Comparison of ENCODE assay signal across 24 cellular contexts in the genomic region with DNA sequence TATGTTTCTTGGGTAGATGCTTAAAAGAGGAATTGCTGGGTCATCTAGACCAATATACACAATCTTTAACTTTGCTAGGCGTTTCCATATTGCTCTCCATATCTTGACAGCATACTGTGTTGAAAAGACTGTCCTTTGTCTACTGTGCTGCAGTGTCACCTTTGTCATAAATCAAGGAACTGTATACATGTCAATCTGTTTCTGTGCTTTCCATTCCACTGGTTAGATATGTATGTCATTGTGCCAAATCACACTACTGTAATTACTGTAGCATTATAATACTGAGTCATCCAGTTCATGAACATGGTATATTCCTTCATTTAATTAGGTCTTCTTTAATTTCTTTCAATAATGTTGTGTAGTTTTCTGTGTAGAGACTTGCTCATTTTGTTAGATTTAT.
DNase-seq lines count a peak whose midpoint lies in the region; ATAC-seq lines count a peak whose summit lies in the region.
"Had no signal": no experiment of that assay in that cellular context is flagged by ENCODE, and none has a peak within 500 bp of the region (broad histone marks: within the 10 kb centered on the region; RNA-seq: fewer than 3 reads in every experiment).

No MANE protein-coding gene starts in this region.

- intact Hi-C loops in left colon (cut with DNase I, micrococcal nuclease) = no loop called here
- intact Hi-C loops in activated CD4-positive, alpha-beta memory T cell treated with anti-CD3 and anti-CD28 coated beads for 36 hours (cut with micrococcal nuclease) = no loop called here
- intact Hi-C loops in Right ventricle myocardium inferior (cut with DNase I) = no loop called here

- peaks cover 5% of the 10 kb centered on the region for H3K4me1 Mint-ChIP-seq in activated T-helper 17 cell treated with anti-CD3 and anti-CD28 coated beads, Interleukin-2, amount 50 U/mL, for 72 hours
- H3K4me1 Mint-ChIP-seq in stimulated activated naive CD8-positive, alpha-beta T cell treated with anti-CD3 and anti-CD28 coated beads, Interleukin-15, amount 100 ng/mL, for 72 hours = peaks cover 5% of the 10 kb centered on the region
- H3K4me1 Mint-ChIP-seq in activated CD4-positive, alpha-beta memory T cell treated with anti-CD3 and anti-CD28 coated beads for 36 hours (ENCODE audit: low read depth) = peaks cover 3% of the 10 kb centered on the region

- POLR2A ChIA-PET in activated CD4-positive, alpha-beta memory T cell treated with anti-CD3 and anti-CD28 coated beads for 36 hours (lab: Charles Lee) = no interaction called here

- ATAC-seq in activated naive CD4-positive, alpha-beta T cell treated with anti-CD3 and anti-CD28 coated beads, Interleukin-2, amount 50 U/mL, for 72 hours = peak; percentile 63 to 82
- peak; percentile 81 for ATAC-seq in activated T-helper 17 cell treated with anti-CD3 and anti-CD28 coated beads, Interleukin-2, amount 50 U/mL, for 72 hours (replicated peaks)
- ATAC-seq in left colon = peak; percentile 79
- ATAC-seq in stimulated activated naive CD8-positive, alpha-beta T cell treated with anti-CD3 and anti-CD28 coated beads, Interleukin-15, amount 100 ng/mL, for 72 hours = peak; percentile 82
- no peak for ATAC-seq in Right ventricle myocardium inferior
- ATAC-seq: HCT116, HepG2 had no signal

- no peak overlapping the region for H3K27ac Mint-ChIP-seq in activated naive CD4-positive, alpha-beta T cell treated with anti-CD3 and anti-CD28 coated beads, Interleukin-2, amount 50 U/mL, for 72 hours
- H3K27ac Mint-ChIP-seq in activated T-helper 17 cell treated with anti-CD3 and anti-CD28 coated beads, Interleukin-2, amount 50 U/mL, for 72 hours = no peak overlapping the region
- H3K27ac Mint-ChIP-seq in stimulated activated naive CD8-positive, alpha-beta T cell treated with anti-CD3 and anti-CD28 coated beads, Interleukin-15, amount 100 ng/mL, for 72 hours = no peak overlapping the region
- no peak overlapping the region for H3K27ac Mint-ChIP-seq in activated CD4-positive, alpha-beta memory T cell treated with anti-CD3 and anti-CD28 coated beads for 36 hours
- H3K27ac Mint-ChIP-seq: CD4-positive, alpha-beta memory T cell had no signal

- H3K4me3 Mint-ChIP-seq in activated T-helper 17 cell treated with anti-CD3 and anti-CD28 coated beads, Interleukin-2, amount 50 U/mL, for 72 hours = no peak overlapping the region
- no peak overlapping the region for H3K4me3 Mint-ChIP-seq in stimulated activated naive CD8-positive, alpha-beta T cell treated with anti-CD3 and anti-CD28 coated beads, Interleukin-15, amount 100 ng/mL, for 72 hours
- H3K4me3 Mint-ChIP-seq in activated CD4-positive, alpha-beta memory T cell treated with anti-CD3 and anti-CD28 coated beads for 36 hours = no peak overlapping the region
- H3K4me3 Mint-ChIP-seq: CD4-positive, alpha-beta memory T cell had no signal

- DNase-seq in activated naive CD4-positive, alpha-beta T cell treated with anti-CD3 and anti-CD28 coated beads, Interleukin-2, amount 50 U/mL, for 72 hours (ENCODE audit: low spot score in 2 of 2) = no peak
- no peak for DNase-seq in activated naive CD4-positive, alpha-beta T cell treated with anti-CD3 and anti-CD28 coated beads, Interleukin-2, amount 50 U/mL, for 16 hours
- DNase-seq in left colon (no peak), Right ventricle myocardium inferior (ENCODE audit: missing footprints) (no peak)
- no peak for DNase-seq in stimulated activated naive CD8-positive, alpha-beta T cell treated with anti-CD3 and anti-CD28 coated beads, Interleukin-15, amount 100 ng/mL, for 72 hours
- DNase-seq in activated CD4-positive, alpha-beta memory T cell treated with anti-CD3 and anti-CD28 coated beads for 36 hours = no peak
- DNase-seq: C1 segment of cervical spinal cord; CD4-positive, alpha-beta memory T cell; COR-L47; DMS 273 treated with DMSO at 0.1 percent for 48 hours; DMS79 treated with DMSO at 0.1 percent for 48 hours; GF-D8; Kasumi-1; NCI-H1105 treated with DMSO at 0.1 percent for 48 hours; NCI-H146; NCI-H1930; NCI-H2107; NCI-H524; NCI-H774; PC-9; Right ventricle myocardium superior had no signal

- no peaks in the 10 kb centered on the region for H3K9me3 Mint-ChIP-seq in activated naive CD4-positive, alpha-beta T cell treated with anti-CD3 and anti-CD28 coated beads, Interleukin-2, amount 50 U/mL, for 72 hours
- no peaks in the 10 kb centered on the region for H3K9me3 Mint-ChIP-seq in activated T-helper 17 cell treated with anti-CD3 and anti-CD28 coated beads, Interleukin-2, amount 50 U/mL, for 72 hours
- H3K9me3 Mint-ChIP-seq in stimulated activated naive CD8-positive, alpha-beta T cell treated with anti-CD3 and anti-CD28 coated beads, Interleukin-15, amount 100 ng/mL, for 72 hours = no peaks in the 10 kb centered on the region
- no peaks in the 10 kb centered on the region for H3K9me3 Mint-ChIP-seq in activated CD4-positive, alpha-beta memory T cell treated with anti-CD3 and anti-CD28 coated beads for 36 hours

- CTCF ChIA-PET in activated CD4-positive, alpha-beta memory T cell treated with anti-CD3 and anti-CD28 coated beads for 36 hours (lab: Charles Lee) = no interaction called here

- H3K27me3 Mint-ChIP-seq in activated T-helper 17 cell treated with anti-CD3 and anti-CD28 coated beads, Interleukin-2, amount 50 U/mL, for 72 hours = no peaks in the 10 kb centered on the region
- H3K27me3 Mint-ChIP-seq in stimulated activated naive CD8-positive, alpha-beta T cell treated with anti-CD3 and anti-CD28 coated beads, Interleukin-15, amount 100 ng/mL, for 72 hours = no peaks in the 10 kb centered on the region
- no peaks in the 10 kb centered on the region for H3K27me3 Mint-ChIP-seq in activated CD4-positive, alpha-beta memory T cell treated with anti-CD3 and anti-CD28 coated beads for 36 hours
- H3K27me3 Mint-ChIP-seq: CD4-positive, alpha-beta memory T cell had no signal

- H3K36me3 Mint-ChIP-seq in activated naive CD4-positive, alpha-beta T cell treated with anti-CD3 and anti-CD28 coated beads, Interleukin-2, amount 50 U/mL, for 72 hours = peaks cover 0 to 11% of the 10 kb centered on the region in 2 donors
- peaks cover 30% of the 10 kb centered on the region for H3K36me3 Mint-ChIP-seq in activated T-helper 17 cell treated with anti-CD3 and anti-CD28 coated beads, Interleukin-2, amount 50 U/mL, for 72 hours (ENCODE audit: low read depth)
- H3K36me3 Mint-ChIP-seq in activated CD4-positive, alpha-beta memory T cell treated with anti-CD3 and anti-CD28 coated beads for 36 hours = peaks cover 28% of the 10 kb centered on the region
